1 cellular context compared by ENCODE assay signal in genomic region chr17:40452074-40452787, GRCh38.
A peak's percentile ranks its signal among the peaks of the same experiment; 100 is the strongest.
TF ChIP-seq lines count a peak whose summit lies in the region.

No MANE protein-coding gene starts in this region.

TF ChIP-seq in SK-N-SH, 30 proteins besides CTCF, POLR2A, EP300 and RAD21:
- TF ChIP-seq FOSL2 (IDR thresholded peaks at IDR 0.05; ENCODE audit: borderline replicate concordance, low read depth) (peak; percentile 71), TAF1 (IDR thresholded peaks at IDR 0.05; ENCODE audit: borderline replicate concordance, low read depth, low read length) (no peak)
